In the genomic region with DNA sequence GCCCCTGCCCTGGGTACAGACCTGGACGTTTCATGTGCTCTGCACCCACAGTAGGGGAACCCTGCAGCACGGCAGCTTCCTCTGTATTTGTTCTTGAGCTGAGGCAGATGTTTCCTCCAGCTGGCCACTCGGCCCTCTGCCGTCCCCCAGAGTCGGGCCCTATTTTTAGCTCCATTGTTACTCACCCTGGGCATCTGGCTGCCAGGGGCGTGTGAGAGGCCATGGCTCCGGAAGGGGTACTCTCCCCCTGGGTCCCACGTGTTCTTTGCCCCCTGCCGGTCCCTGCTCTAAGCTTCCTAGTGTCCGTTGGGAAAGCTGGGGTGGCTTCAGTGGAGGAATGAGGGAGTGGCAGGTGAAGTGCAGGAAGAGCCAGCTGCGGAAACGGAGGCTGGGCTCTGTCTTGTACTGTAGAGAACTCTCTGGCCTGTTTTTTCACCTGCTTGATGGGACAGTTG, we compare ENCODE assay signal across 10 cellular contexts. TPM values are rescaled to one million over a fixed set of nuclear protein-coding genes. Genes with fewer than 3 reads are reported as not detected.
DNase-seq lines count a peak whose midpoint lies in the region; ATAC-seq, FAIRE-seq and TF ChIP-seq lines count a peak whose summit lies in the region.
"Had no signal": no experiment of that assay in that cellular context is flagged by ENCODE, and none has a peak within 500 bp of the region (broad histone marks: within the 10 kb centered on the region; RNA-seq: fewer than 3 reads in every experiment).

No MANE protein-coding gene starts in this region.

- no peak overlapping the region for H3K4me3 Mint-ChIP-seq in T-helper 2 cell treated with Interferon-gamma antibody and Interleukin-4, amounts not matched to agents 5 μg/mL and 100 μg/mL, for 36 hours
- H3K4me3 Mint-ChIP-seq: activated naive CD8-positive, alpha-beta T cell treated with anti-CD3 and anti-CD28 coated beads, Interleukin-2, amount 50 U/mL, for 24 hours had no signal

- TF ChIP-seq POLR2A in H54 (IDR thresholded peaks at IDR 0.05; ENCODE audit: low read depth, low read length): no peak

- H3K36me3 Mint-ChIP-seq in T-helper 2 cell treated with Interferon-gamma antibody and Interleukin-4, amounts not matched to agents 5 μg/mL and 100 μg/mL, for 36 hours (ENCODE audit: low read depth): no peaks in the 10 kb centered on the region

- H3K9me3 Mint-ChIP-seq in T-helper 2 cell treated with Interferon-gamma antibody and Interleukin-4, amounts not matched to agents 5 μg/mL and 100 μg/mL, for 36 hours: no peaks in the 10 kb centered on the region
- H3K9me3 Mint-ChIP-seq: activated naive CD8-positive, alpha-beta T cell treated with anti-CD3 and anti-CD28 coated beads, Interleukin-2, amount 50 U/mL, for 24 hours had no signal

- DNase-seq in GM19238 (ENCODE audit: insufficient read length, low spot score): peak; percentile 28
- peak; percentile 46 for DNase-seq in SHP77 treated with DMSO at 0.1 percent for 48 hours (lab: John Stamatoyannopoulos, UW)
- peak; percentile 77 for DNase-seq in left ventricle myocardium superior
- peak; percentile 6 for DNase-seq in skeletal muscle cell (ENCODE audit: low read depth)
- no peak for DNase-seq in DMS79 (lab: John Stamatoyannopoulos, UW)
- no peak for DNase-seq in T-helper 2 cell treated with Interferon-gamma antibody and Interleukin-4, amounts not matched to agents 5 μg/mL and 100 μg/mL, for 36 hours (ENCODE audit: low spot score)
- no peak for DNase-seq in H54 (ENCODE audit: insufficient read length, low spot score)
- DNase-seq in NK-92 (lab: John Stamatoyannopoulos, UW; ENCODE audit: unreplicated experiment): no peak
- DNase-seq: activated naive CD8-positive, alpha-beta T cell treated with anti-CD3 and anti-CD28 coated beads, Interleukin-2, amount 50 U/mL, for 24 hours had no signal

- peaks cover 5% of the 10 kb centered on the region for H3K27me3 Mint-ChIP-seq in T-helper 2 cell treated with Interferon-gamma antibody and Interleukin-4, amounts not matched to agents 5 μg/mL and 100 μg/mL, for 36 hours (ENCODE audit: low read depth)
- H3K27me3 Mint-ChIP-seq: activated naive CD8-positive, alpha-beta T cell treated with anti-CD3 and anti-CD28 coated beads, Interleukin-2, amount 50 U/mL, for 24 hours had no signal

- intact Hi-C loops in left ventricle myocardium superior (cut with micrococcal nuclease): no loop called here

- no peaks in the 10 kb centered on the region for H3K4me1 Mint-ChIP-seq in T-helper 2 cell treated with Interferon-gamma antibody and Interleukin-4, amounts not matched to agents 5 μg/mL and 100 μg/mL, for 36 hours (ENCODE audit: low read depth)

- no peak overlapping the region for H3K27ac Mint-ChIP-seq in T-helper 2 cell treated with Interferon-gamma antibody and Interleukin-4, amounts not matched to agents 5 μg/mL and 100 μg/mL, for 36 hours
- H3K27ac Mint-ChIP-seq: activated naive CD8-positive, alpha-beta T cell treated with anti-CD3 and anti-CD28 coated beads, Interleukin-2, amount 50 U/mL, for 24 hours had no signal

- no peak for FAIRE-seq in H54 (lab: Jason Lieb, UNC)

- ATAC-seq in left ventricle myocardium superior: peak; percentile 80
- ATAC-seq: activated naive CD8-positive, alpha-beta T cell treated with anti-CD3 and anti-CD28 coated beads, Interleukin-2, amount 50 U/mL, for 24 hours had no signal

- H3K4me3 ChIP-seq in skeletal muscle cell (ENCODE audit: low read depth, low read length): no peak overlapping the region
- H3K4me3 ChIP-seq: skin epidermis had no signal

RNA-seq across cellular contexts. Expression of a gene that starts 30.4 kb away (rescaled TPM):
- total RNA-seq in left ventricle myocardium superior: 5.2 TPM

Comparison
In these comparisons a context has a peak if more than half of its experiments do, and no peak if none do; other contexts are left out.
1. DNase-seq: peak in GM19238 (single experiment), SHP77 treated with DMSO at 0.1 percent for 48 hours (single experiment), left ventricle myocardium superior (single experiment) and skeletal muscle cell (single experiment); none in DMS79 (single experiment), T-helper 2 cell treated with Interferon-gamma antibody and Interleukin-4, amounts not matched to agents 5 μg/mL and 100 μg/mL, for 36 hours (single experiment), H54 (single experiment) and NK-92 (single experiment).